21 cellular contexts compared by ENCODE assay signal in genomic region chr19:14450876-14451275, GRCh38. TPM values are rescaled to one million over a fixed set of nuclear protein-coding genes. Genes with fewer than 3 reads are reported as not detected.
"Had no signal": no experiment of that assay in that cellular context is flagged by ENCODE, and none has a peak within 500 bp of the region (broad histone marks: within the 10 kb centered on the region; RNA-seq: fewer than 3 reads in every experiment).

No MANE protein-coding gene starts in this region.

- H3K27me3 ChIP-seq: dorsolateral prefrontal cortex, gastrocnemius medialis, hepatocyte, neural progenitor cell, testis, tibial artery had no signal

- H3K9ac ChIP-seq: neural progenitor cell, parathyroid adenoma had no signal

- DNase-seq: dorsolateral prefrontal cortex; effector CD4-positive, alpha-beta T cell; gastrocnemius medialis; head of caudate nucleus; kidney; substantia nigra; tibial artery had no signal

- H3K79me2 ChIP-seq: hepatocyte had no signal

- H3K9me3 ChIP-seq: gastrocnemius medialis, testis, tibial artery had no signal

- H3K4me1 ChIP-seq: gastrocnemius medialis, neural progenitor cell, parathyroid adenoma, testis, tibial artery had no signal

- H3K4me3 Mint-ChIP-seq: mesothelial cell of epicardium; nephron; stimulated activated effector memory CD8-positive, alpha-beta T cell treated with anti-CD3 and anti-CD28 coated beads, Interleukin-12 subunit alpha, Interleukin-12 subunit beta, amount 100 ng/mL, for 72 hours; type B pancreatic cell had no signal

- H3K9me3 Mint-ChIP-seq: mesothelial cell of epicardium; naive thymus-derived CD4-positive, alpha-beta T cell; nephron; neural progenitor cell; stimulated activated effector memory CD8-positive, alpha-beta T cell treated with anti-CD3 and anti-CD28 coated beads, Interleukin-12 subunit alpha, Interleukin-12 subunit beta, amount 100 ng/mL, for 72 hours; type B pancreatic cell had no signal

- H2AFZ ChIP-seq: hepatocyte, neural progenitor cell, parathyroid adenoma had no signal

- H3K4me1 Mint-ChIP-seq: mesothelial cell of epicardium, nephron, neural progenitor cell had no signal

- FAIRE-seq: colon, kidney had no signal

- ATAC-seq: gastrocnemius medialis, left lobe of liver had no signal

- H3K27ac ChIP-seq: dorsolateral prefrontal cortex, epithelial cell of prostate, gastrocnemius medialis, hepatocyte, neural progenitor cell, parathyroid adenoma, testis, tibial artery had no signal

- H3K27me3 Mint-ChIP-seq: naive thymus-derived CD4-positive, alpha-beta T cell; progenitor cell of endocrine pancreas; type B pancreatic cell had no signal

- H3K4me3 ChIP-seq: dorsolateral prefrontal cortex, gastrocnemius medialis, hepatocyte, neural progenitor cell, smooth muscle cell, tibial artery had no signal

- H3K4me2 ChIP-seq: hepatocyte, neural progenitor cell, smooth muscle cell had no signal

- H3K27ac Mint-ChIP-seq: mesothelial cell of epicardium; nephron; neural progenitor cell; progenitor cell of endocrine pancreas; stimulated activated effector memory CD8-positive, alpha-beta T cell treated with anti-CD3 and anti-CD28 coated beads, Interleukin-12 subunit alpha, Interleukin-12 subunit beta, amount 100 ng/mL, for 72 hours; type B pancreatic cell had no signal

- H3K36me3 ChIP-seq: neural progenitor cell had no signal

RNA-seq across cellular contexts. Expression of gene PTGER1, which starts 24.3 kb away (rescaled TPM):
- polyA plus RNA-seq: naive thymus-derived CD4-positive, alpha-beta T cell had no signal
